Comparison of ENCODE assay signal across 15 cellular contexts in genomic region chr13:95100525-95101121, GRCh38.
DNase-seq lines count a peak whose midpoint lies in the region; ATAC-seq and TF ChIP-seq lines count a peak whose summit lies in the region.
"Had no signal": no experiment of that assay in that cellular context is flagged by ENCODE, and none has a peak within 500 bp of the region (broad histone marks: within the 10 kb centered on the region; RNA-seq: fewer than 3 reads in every experiment).

No MANE protein-coding gene starts in this region.

- H3K27me3 Mint-ChIP-seq in nephron progenitor cell (ENCODE audit: low read depth, poor library complexity): no peaks in the 10 kb centered on the region
- H3K27me3 Mint-ChIP-seq: naive thymus-derived CD4-positive, alpha-beta T cell; T-cell had no signal

- H3K27ac ChIP-seq in brain microvascular endothelial cell: peak overlapping the region; percentile 85

- peak overlapping the region; percentile 84 for H3K27ac Mint-ChIP-seq in nephron progenitor cell
- H3K27ac Mint-ChIP-seq: naive thymus-derived CD4-positive, alpha-beta T cell had no signal

- H3K4me3 ChIP-seq in brain microvascular endothelial cell (ENCODE audit: low read depth, low read length): no peak overlapping the region

- DNase-seq in ELR (ENCODE audit: low read depth) (peak; percentile 94), LHCN-M2 (ENCODE audit: low read depth) (peak; percentile 95), brain microvascular endothelial cell (peak; percentile 66), nephron progenitor cell (no peak), NCI-H82 (lab: John Stamatoyannopoulos, UW) (no peak), anterior cingulate cortex (lab: John Stamatoyannopoulos, UW) (no peak)
- DNase-seq: activated CD8-positive, alpha-beta memory T cell treated with anti-CD3 and anti-CD28 coated beads, Interleukin-2, amount 50 U/mL, for 48 hours; KG1; naive thymus-derived CD4-positive, alpha-beta T cell; NCI-H2227 treated with DMSO at 0.1 percent for 48 hours; stimulated activated CD4-positive, alpha-beta T cell treated with anti-CD3 and anti-CD28 coated beads, Interleukin-1b, Interleukin-23, amount 100 ng/mL, for 48 hours; substantia nigra; T-cell had no signal

- peaks cover 24% of the 10 kb centered on the region for H3K9me3 Mint-ChIP-seq in nephron progenitor cell

- no peaks in the 10 kb centered on the region for H3K36me3 ChIP-seq in brain microvascular endothelial cell (replicated peaks)

- no peak for ATAC-seq in GM18511 (IDR thresholded peaks at IDR 0.05; ENCODE audit: unreplicated experiment)
- no peak for ATAC-seq in GM21825 (IDR thresholded peaks at IDR 0.05; ENCODE audit: unreplicated experiment)
- ATAC-seq: naive thymus-derived CD4-positive, alpha-beta T cell; T-cell had no signal

- H3K4me3 Mint-ChIP-seq in nephron progenitor cell: no peak overlapping the region
- H3K4me3 Mint-ChIP-seq: naive thymus-derived CD4-positive, alpha-beta T cell; T-cell had no signal

- in situ Hi-C loops in brain microvascular endothelial cell (cut with HindIII; ENCODE audit: low pct_ligation_motif_present, low sequenced_read_pairs): no loop called here

- H3K4me1 Mint-ChIP-seq in nephron progenitor cell: peaks cover 14% of the 10 kb centered on the region
- H3K4me1 Mint-ChIP-seq: naive thymus-derived CD4-positive, alpha-beta T cell; T-cell had no signal

- no peaks in the 10 kb centered on the region for H3K27me3 ChIP-seq in brain microvascular endothelial cell (replicated peaks)

- TF ChIP-seq CTCF in brain microvascular endothelial cell (IDR thresholded peaks at IDR 0.05; ENCODE audit: low read depth, low read length, missing control alignments): no peak
- TF ChIP-seq CTCF in nephron progenitor cell (IDR thresholded peaks at IDR 0.05): no peak

- peaks cover 40% of the 10 kb centered on the region for H3K36me3 Mint-ChIP-seq in nephron progenitor cell (ENCODE audit: low read depth)

Comparison
In these comparisons a context has a peak if more than half of its experiments do, and no peak if none do; other contexts are left out.
1. DNase-seq: peak in ELR (single experiment), LHCN-M2 (single experiment) and brain microvascular endothelial cell (single experiment); none in nephron progenitor cell (single experiment), NCI-H82 (single experiment) and anterior cingulate cortex (0 of 58).